18 cellular contexts compared by ENCODE assay signal in genomic region chr2:101788565-101788964, GRCh38.
DNase-seq lines count a peak whose midpoint lies in the region; ATAC-seq and TF ChIP-seq lines count a peak whose summit lies in the region.
"Had no signal": no experiment of that assay in that cellular context is flagged by ENCODE, and none has a peak within 500 bp of the region (broad histone marks: within the 10 kb centered on the region; RNA-seq: fewer than 3 reads in every experiment).

No MANE protein-coding gene starts in this region.

- H3K36me3 ChIP-seq in CD8-positive, alpha-beta T cell (ENCODE audit: insufficient read depth, low read length): no peaks in the 10 kb centered on the region
- H3K36me3 ChIP-seq in PC-3 (ENCODE audit: low read depth, low read length) (peaks cover 17% of the 10 kb centered on the region), endocrine pancreas (ENCODE audit: control insufficient read depth, insufficient read depth, low read length) (no peaks in the 10 kb centered on the region)
- H3K36me3 ChIP-seq: ascending aorta, BE2C, colonic mucosa had no signal

- H3K36me3 Mint-ChIP-seq in CD8-positive, alpha-beta T cell: peaks cover 27% of the 10 kb centered on the region
- H3K36me3 Mint-ChIP-seq in stimulated activated effector memory CD8-positive, alpha-beta T cell treated with anti-CD3 and anti-CD28 coated beads, Interleukin-12 subunit alpha, Interleukin-12 subunit beta, amount 100 ng/mL, for 72 hours: peaks cover 11% of the 10 kb centered on the region

- peaks cover 11% of the 10 kb centered on the region for H3K4me1 ChIP-seq in CD8-positive, alpha-beta T cell (ENCODE audit: insufficient read depth, low read length)
- H3K4me1 ChIP-seq in PC-3 (ENCODE audit: insufficient read depth, low read length) (peaks cover 17% of the 10 kb centered on the region), endocrine pancreas (ENCODE audit: control insufficient read depth, insufficient read depth, low read length) (peaks cover 33% of the 10 kb centered on the region)
- H3K4me1 ChIP-seq: colonic mucosa had no signal

- TF ChIP-seq CTCF in CD8-positive, alpha-beta T cell (IDR thresholded peaks at IDR 0.05): no peak
- no peak for TF ChIP-seq CTCF in PC-3 (conservative IDR thresholded peaks at IDR 0.05; ENCODE audit: low read depth, low read length)

- no peak overlapping the region for H3K27ac ChIP-seq in CD8-positive, alpha-beta T cell (ENCODE audit: low read depth, low read length)
- H3K27ac ChIP-seq in PC-3 (ENCODE audit: low read length): no peak overlapping the region
- H3K27ac ChIP-seq: ascending aorta, colonic mucosa, upper lobe of left lung, VCaP had no signal

- POLR2A ChIA-PET in CD8-positive, alpha-beta T cell (lab: Charles Lee): interaction anchor here (0.7 kb wide), 1 partner anchor 39 kb away, joined by 3 read pairs; no protein-coding TSS in a partner anchor
- POLR2A ChIA-PET in PC-3 (lab: Charles Lee; ENCODE audit: unreplicated experiment): no interaction called here

- no peak for DNase-seq in CD8-positive, alpha-beta T cell
- DNase-seq in PC-3 (no peak), posterior vena cava (ENCODE audit: low spot score) (no peak), NOMO-1 (lab: John Stamatoyannopoulos, UW; ENCODE audit: unreplicated experiment in 2 of 2) (no peak)
- no peak for DNase-seq in stimulated activated effector memory CD8-positive, alpha-beta T cell treated with anti-CD3 and anti-CD28 coated beads, Interleukin-12 subunit alpha, Interleukin-12 subunit beta, amount 100 ng/mL, for 72 hours (ENCODE audit: low spot score in 2 of 2)
- DNase-seq: BE2C; colonic mucosa; GOT3; NCI-H524 treated with DMSO at 0.1 percent for 48 hours; right cardiac atrium; stimulated activated CD4-positive, alpha-beta T cell treated with anti-CD3 and anti-CD28 coated beads, Interleukin-15, amount 100 ng/mL, for 24 hours; upper lobe of left lung had no signal

- intact Hi-C loops in CD8-positive, alpha-beta T cell (cut with DNase I, micrococcal nuclease): no loop called here
- intact Hi-C loops in PC-3 (cut with micrococcal nuclease): no loop called here
- intact Hi-C loops in posterior vena cava (cut with DNase I): loop anchor here in 1 of 2 donors (5.0 kb wide), 1 partner anchor 81 kb away; no protein-coding TSS in a partner anchor

- no peak for ATAC-seq in CD8-positive, alpha-beta T cell
- ATAC-seq in PC-3 (no peak), GM21717 (IDR thresholded peaks at IDR 0.05; ENCODE audit: unreplicated experiment) (no peak)
- ATAC-seq in stimulated activated effector memory CD8-positive, alpha-beta T cell treated with anti-CD3 and anti-CD28 coated beads, Interleukin-12 subunit alpha, Interleukin-12 subunit beta, amount 100 ng/mL, for 72 hours: peak; percentile 75
- ATAC-seq: right cardiac atrium, Right ventricle myocardium inferior had no signal

- H3F3A ChIP-seq in PC-3 (ENCODE audit: low read length, unreplicated experiment): no peaks in the 10 kb centered on the region

- peaks cover 68% of the 10 kb centered on the region for H3K4me1 Mint-ChIP-seq in CD8-positive, alpha-beta T cell (ENCODE audit: low read depth)
- peaks cover 59% of the 10 kb centered on the region for H3K4me1 Mint-ChIP-seq in stimulated activated effector memory CD8-positive, alpha-beta T cell treated with anti-CD3 and anti-CD28 coated beads, Interleukin-12 subunit alpha, Interleukin-12 subunit beta, amount 100 ng/mL, for 72 hours

- H3K27me3 ChIP-seq in CD8-positive, alpha-beta T cell (ENCODE audit: insufficient read depth, low read length): no peaks in the 10 kb centered on the region
- no peaks in the 10 kb centered on the region for H3K27me3 ChIP-seq in PC-3 (ENCODE audit: low read length)
- H3K27me3 ChIP-seq in endocrine pancreas (ENCODE audit: control insufficient read depth, insufficient read depth, low read length): no peaks in the 10 kb centered on the region
- H3K27me3 ChIP-seq: ascending aorta, BE2C, colonic mucosa, upper lobe of left lung had no signal

- peaks cover 96% of the 10 kb centered on the region for H3K79me2 ChIP-seq in PC-3 (ENCODE audit: low read length)

- H3K9ac ChIP-seq in PC-3 (ENCODE audit: low read length) (no peak overlapping the region), endocrine pancreas (ENCODE audit: control insufficient read depth, insufficient read depth, low read length) (no peak overlapping the region)

- H3K9me3 Mint-ChIP-seq in CD8-positive, alpha-beta T cell: no peaks in the 10 kb centered on the region
- no peaks in the 10 kb centered on the region for H3K9me3 Mint-ChIP-seq in stimulated activated effector memory CD8-positive, alpha-beta T cell treated with anti-CD3 and anti-CD28 coated beads, Interleukin-12 subunit alpha, Interleukin-12 subunit beta, amount 100 ng/mL, for 72 hours
- H3K9me3 Mint-ChIP-seq: T-helper 1 cell treated with Interleukin-12 subunit alpha and Interleukin-12 subunit beta and Interleukin-4 antibody, amounts not matched to agents 30 μg/mL and 1 μg/mL, for 36 hours had no signal

- CTCF ChIA-PET in CD8-positive, alpha-beta T cell (lab: Charles Lee): no interaction called here
- CTCF ChIA-PET in PC-3 (lab: Charles Lee): no interaction called here

- H3K27me3 Mint-ChIP-seq in CD8-positive, alpha-beta T cell (ENCODE audit: low read depth): no peaks in the 10 kb centered on the region

- BruUV-seq in PC-3 (replicated peaks; lab: Mats Ljungman, UMichigan): no TSS peak

- H3K4me3 ChIP-seq in CD8-positive, alpha-beta T cell (ENCODE audit: low read depth, low read length): no peak overlapping the region
- H3K4me3 ChIP-seq in PC-3 (ENCODE audit: low read length): no peak overlapping the region
- peak overlapping the region; percentile 16 for H3K4me3 ChIP-seq in endocrine pancreas (ENCODE audit: control insufficient read depth, insufficient read depth, low read length)
- H3K4me3 ChIP-seq: ascending aorta, colonic mucosa, upper lobe of left lung had no signal

- H3K4me3 Mint-ChIP-seq in CD8-positive, alpha-beta T cell: no peak overlapping the region
- H3K4me3 Mint-ChIP-seq in stimulated activated effector memory CD8-positive, alpha-beta T cell treated with anti-CD3 and anti-CD28 coated beads, Interleukin-12 subunit alpha, Interleukin-12 subunit beta, amount 100 ng/mL, for 72 hours: no peak overlapping the region
- H3K4me3 Mint-ChIP-seq: T-helper 1 cell treated with Interleukin-12 subunit alpha and Interleukin-12 subunit beta and Interleukin-4 antibody, amounts not matched to agents 30 μg/mL and 1 μg/mL, for 36 hours had no signal

- H2AFZ ChIP-seq in PC-3 (ENCODE audit: low read length): no peak overlapping the region

- no peaks in the 10 kb centered on the region for H3K9me3 ChIP-seq in CD8-positive, alpha-beta T cell (ENCODE audit: low read length)
- no peaks in the 10 kb centered on the region for H3K9me3 ChIP-seq in PC-3 (ENCODE audit: low read length)
- H3K9me3 ChIP-seq in endocrine pancreas (ENCODE audit: control insufficient read depth, low read length): no peaks in the 10 kb centered on the region
- H3K9me3 ChIP-seq: ascending aorta, BE2C, colonic mucosa, upper lobe of left lung had no signal

- peak overlapping the region; percentile 5 for H3K4me2 ChIP-seq in PC-3 (ENCODE audit: low read length)

- peaks cover 64% of the 10 kb centered on the region for H4K20me1 ChIP-seq in PC-3 (ENCODE audit: low read length)

- no peaks in the 10 kb centered on the region for H3K9me2 ChIP-seq in PC-3 (replicated peaks; ENCODE audit: low read length)

- peak overlapping the region; percentile 53 for H3K27ac Mint-ChIP-seq in CD8-positive, alpha-beta T cell
- peak overlapping the region; percentile 43 for H3K27ac Mint-ChIP-seq in stimulated activated effector memory CD8-positive, alpha-beta T cell treated with anti-CD3 and anti-CD28 coated beads, Interleukin-12 subunit alpha, Interleukin-12 subunit beta, amount 100 ng/mL, for 72 hours
- H3K27ac Mint-ChIP-seq: T-helper 1 cell treated with Interleukin-12 subunit alpha and Interleukin-12 subunit beta and Interleukin-4 antibody, amounts not matched to agents 30 μg/mL and 1 μg/mL, for 36 hours had no signal
